ENCODE assay signal across 2 cellular contexts in genomic region chr7:116439005-116439404, GRCh38.
A peak's percentile ranks its signal among the peaks of the same experiment; 100 is the strongest.
TF ChIP-seq lines count a peak whose summit lies in the region.

No MANE protein-coding gene starts in this region.

TF ChIP-seq in HCT116, 20 proteins besides CTCF, POLR2A, EP300 and RAD21 (continued from another document):
- TF ChIP-seq MAX (IDR thresholded peaks at IDR 0.05) (no peak), ATF3 (IDR thresholded peaks at IDR 0.05) (no peak), CBX3 (IDR thresholded peaks at IDR 0.05; ENCODE audit: low read depth) (no peak), POLR2AphosphoS5 (IDR thresholded peaks at IDR 0.05; ENCODE audit: low read depth, low read length) (no peak)

TF ChIP-seq in K562, 482 proteins besides CTCF, POLR2A, EP300 and RAD21 (continued from another document and continues in another):
- TF ChIP-seq THRB (CRISPR knock-in tag; conservative IDR thresholded peaks at IDR 0.05) (no peak; the same call in 1 of the 2 replicates), U2AF2 (optimal IDR thresholded peaks at IDR 0.05; ENCODE audit: low read depth, low read length) (no peak), ZNF347 (CRISPR knock-in tag; IDR thresholded peaks at IDR 0.05; ENCODE audit: low read depth) (no peak), E4F1 (CRISPR knock-in tag; IDR thresholded peaks at IDR 0.05; ENCODE audit: borderline replicate concordance) (no peak), ZSCAN32 (CRISPR knock-in tag; IDR thresholded peaks at IDR 0.05) (no peak), RBM22 (IDR thresholded peaks at IDR 0.05; ENCODE audit: low read depth, low read length, poor library complexity, severe bottlenecking) (no peak), GMEB1 (CRISPR knock-in tag; IDR thresholded peaks at IDR 0.05) (no peak; the same call in 1 of the 2 replicates), TFAP4 (CRISPR knock-in tag; IDR thresholded peaks at IDR 0.05; ENCODE audit: borderline replicate concordance) (no peak), E2F8 (IDR thresholded peaks at IDR 0.05; ENCODE audit: low read depth, partially characterized antibody) (no peak), ZNF143 (CRISPR knock-in tag; IDR thresholded peaks at IDR 0.05) (no peak), HSF4 (CRISPR knock-in tag; IDR thresholded peaks at IDR 0.05; ENCODE audit: borderline replicate concordance) (no peak), JUND (IDR thresholded peaks at IDR 0.05; ENCODE audit: borderline replicate concordance, low read depth, low read length) (no peak), JUND (tag; IDR thresholded peaks at IDR 0.05; ENCODE audit: borderline replicate concordance, low read depth, low read length) (no peak; the same call in 2 of the 3 replicates), ZMIZ1 (IDR thresholded peaks at IDR 0.05; ENCODE audit: low read depth in 2 of 2, low read length in 2 of 2) (peak in 1 of 2 experiments; percentile 58; a peak in 1 of 4 replicates), KDM4B (IDR thresholded peaks at IDR 0.05; ENCODE audit: borderline replicate concordance in 2 of 2, low read depth in 1 of 2) (no peak), NFYB (IDR thresholded peaks at IDR 0.05; ENCODE audit: extremely low read depth, insufficient read length) (no peak), SRSF3 (IDR thresholded peaks at IDR 0.05; ENCODE audit: insufficient read depth, low read length) (no peak), NEUROD1 (IDR thresholded peaks at IDR 0.05; ENCODE audit: borderline replicate concordance, low read depth, low read length, partially characterized antibody) (no peak), YY1 (IDR thresholded peaks at IDR 0.05; ENCODE audit: borderline replicate concordance in 1 of 3, control insufficient read depth in 1 of 3, extremely low read depth in 1 of 3, insufficient read depth in 3 of 3, insufficient read length in 1 of 3, insufficient replicate concordance in 2 of 3, low read depth in 1 of 3, low read length in 2 of 3) (no peak), PRDM10 (IDR thresholded peaks at IDR 0.05; ENCODE audit: partially characterized antibody) (no peak), KLF10 (CRISPR knock-in tag; IDR thresholded peaks at IDR 0.05) (no peak), E2F3 (CRISPR knock-in tag; IDR thresholded peaks at IDR 0.05) (no peak), HMBOX1 (IDR thresholded peaks at IDR 0.05) (peak; percentile 84), CHAMP1 (IDR thresholded peaks at IDR 0.05) (peak; percentile 57; the same call in 1 of the 2 replicates), CBX5 (IDR thresholded peaks at IDR 0.05; ENCODE audit: borderline replicate concordance, low read depth) (no peak), HES1 (IDR thresholded peaks at IDR 0.05; ENCODE audit: low read depth) (no peak), ZNF764 (CRISPR knock-in tag; IDR thresholded peaks at IDR 0.05; ENCODE audit: low read depth) (no peak), POLR2AphosphoS2 (IDR thresholded peaks at IDR 0.05; ENCODE audit: low read length) (no peak), MAFK (IDR thresholded peaks at IDR 0.05; ENCODE audit: low read length) (no peak), MEF2A (IDR thresholded peaks at IDR 0.05; ENCODE audit: control insufficient read depth, low read depth, low read length) (no peak), ETS2 (tag; IDR thresholded peaks at IDR 0.05; ENCODE audit: borderline replicate concordance, poor library complexity, severe bottlenecking) (no peak), MYNN (IDR thresholded peaks at IDR 0.05) (no peak), MYNN (CRISPR knock-in tag; IDR thresholded peaks at IDR 0.05) (no peak), ZNF134 (CRISPR knock-in tag; conservative IDR thresholded peaks at IDR 0.05) (no peak; the same call in 1 of the 2 replicates), CHCHD3 (CRISPR knock-in tag; IDR thresholded peaks at IDR 0.05) (no peak)
